11 cellular contexts compared by ENCODE assay signal in the genomic region with DNA sequence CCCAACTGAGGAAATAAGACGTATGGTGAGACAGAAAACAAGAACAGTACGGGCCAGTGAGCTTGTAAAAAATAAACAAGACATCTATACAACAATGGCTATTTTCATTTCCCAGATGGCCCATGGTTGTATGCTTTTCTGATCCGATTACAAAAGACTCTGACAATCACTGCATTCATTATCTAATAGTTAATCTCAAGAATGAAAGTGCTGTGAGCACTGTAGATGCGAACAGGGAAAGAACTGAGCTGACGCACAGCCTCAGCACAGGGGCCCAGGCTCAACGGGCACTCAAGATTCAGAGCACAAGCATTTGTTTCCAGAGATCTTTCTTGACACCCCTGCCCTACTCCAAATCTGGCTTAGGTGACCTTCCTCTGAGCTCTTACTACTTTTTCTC. TPM values are rescaled to one million over a fixed set of nuclear protein-coding genes. Genes with fewer than 3 reads are reported as not detected.
DNase-seq lines count a peak whose midpoint lies in the region; ATAC-seq and TF ChIP-seq lines count a peak whose summit lies in the region.
"Had no signal": no experiment of that assay in that cellular context is flagged by ENCODE, and none has a peak within 500 bp of the region (broad histone marks: within the 10 kb centered on the region; RNA-seq: fewer than 3 reads in every experiment).

No MANE protein-coding gene starts in this region.

- peak overlapping the region; percentile 81 for H3K27ac Mint-ChIP-seq in stimulated activated memory B cell treated with anti-CD40 and anti-IgM and Interleukin-4, amounts not matched to agents 10 μg/mL and 1 μg/mL and 100 μg/mL, for 72 hours
- no peak overlapping the region for H3K27ac Mint-ChIP-seq in activated CD8-positive, alpha-beta T cell treated with anti-CD3 and anti-CD28 coated beads for 36 hours

- DNase-seq in right cardiac atrium (no peak), SHP77 (lab: John Stamatoyannopoulos, UW) (no peak), DMS53 treated with DMSO at 0.1 percent for 48 hours (lab: John Stamatoyannopoulos, UW; ENCODE audit: unreplicated experiment) (no peak)
- DNase-seq in activated CD8-positive, alpha-beta T cell treated with anti-CD3 and anti-CD28 coated beads for 36 hours: no peak
- DNase-seq: activated CD8-positive, alpha-beta memory T cell treated with anti-CD3 and anti-CD28 coated beads, Interleukin-2, amount 50 U/mL, for 48 hours; Kasumi-1; mesendoderm had no signal

- H3K4me1 ChIP-seq in right cardiac atrium (ENCODE audit: control insufficient read depth, insufficient read depth, low read length): peaks cover 22% of the 10 kb centered on the region

- CTCF ChIA-PET in activated CD8-positive, alpha-beta T cell treated with anti-CD3 and anti-CD28 coated beads for 36 hours (lab: Charles Lee): interaction anchor here (0.8 to 1.8 kb wide), 3 partner anchors 17 to 506 kb away, joined by 3 to 5 read pairs (median 3); no protein-coding TSS in a partner anchor

- no peak for TF ChIP-seq CTCF in activated CD8-positive, alpha-beta T cell treated with anti-CD3 and anti-CD28 coated beads for 36 hours (IDR thresholded peaks at IDR 0.05)

- H3K4me3 ChIP-seq in right cardiac atrium (ENCODE audit: low read length): no peak overlapping the region

- POLR2A ChIA-PET in activated CD8-positive, alpha-beta T cell treated with anti-CD3 and anti-CD28 coated beads for 36 hours (lab: Charles Lee): no interaction called here

- H3K9me3 Mint-ChIP-seq in stimulated activated memory B cell treated with anti-CD40 and anti-IgM and Interleukin-4, amounts not matched to agents 10 μg/mL and 1 μg/mL and 100 μg/mL, for 72 hours: peaks cover under 1% of the 10 kb centered on the region
- H3K9me3 Mint-ChIP-seq in activated CD8-positive, alpha-beta T cell treated with anti-CD3 and anti-CD28 coated beads for 36 hours: no peaks in the 10 kb centered on the region

- peaks cover 76% of the 10 kb centered on the region for H3K4me1 Mint-ChIP-seq in stimulated activated memory B cell treated with anti-CD40 and anti-IgM and Interleukin-4, amounts not matched to agents 10 μg/mL and 1 μg/mL and 100 μg/mL, for 72 hours
- peaks cover 43% of the 10 kb centered on the region for H3K4me1 Mint-ChIP-seq in activated CD8-positive, alpha-beta T cell treated with anti-CD3 and anti-CD28 coated beads for 36 hours (ENCODE audit: low read depth)

- no peaks in the 10 kb centered on the region for H3K9me3 ChIP-seq in right cardiac atrium (ENCODE audit: control insufficient read depth, low read length)

- ATAC-seq in GM18868 (IDR thresholded peaks at IDR 0.05; ENCODE audit: unreplicated experiment) (peak; percentile 55), SK-N-SH treated with all-trans-retinoic acid at 6 μM for 48 hours (peak; percentile 73), right cardiac atrium (peak in 1 of 2 donors; percentile 22), HG03095 (IDR thresholded peaks at IDR 0.05; ENCODE audit: unreplicated experiment) (no peak)
- ATAC-seq in stimulated activated memory B cell treated with anti-CD40 and anti-IgM and Interleukin-4, amounts not matched to agents 10 μg/mL and 1 μg/mL and 100 μg/mL, for 72 hours: peak; percentile 60
- ATAC-seq in activated CD8-positive, alpha-beta T cell treated with anti-CD3 and anti-CD28 coated beads for 36 hours: no peak

- H3K27ac ChIP-seq in right cardiac atrium (ENCODE audit: low read length): peak overlapping the region; percentile 87

- H3K4me3 Mint-ChIP-seq in stimulated activated memory B cell treated with anti-CD40 and anti-IgM and Interleukin-4, amounts not matched to agents 10 μg/mL and 1 μg/mL and 100 μg/mL, for 72 hours: peak overlapping the region; percentile 59
- H3K4me3 Mint-ChIP-seq in activated CD8-positive, alpha-beta T cell treated with anti-CD3 and anti-CD28 coated beads for 36 hours: no peak overlapping the region

- 44% methylated on average over 6 of the region's 6 CpGs for WGBS in right cardiac atrium

- no peaks in the 10 kb centered on the region for H3K27me3 ChIP-seq in right cardiac atrium (ENCODE audit: control insufficient read depth, insufficient read depth)

- peaks cover 56% of the 10 kb centered on the region for H3K36me3 Mint-ChIP-seq in stimulated activated memory B cell treated with anti-CD40 and anti-IgM and Interleukin-4, amounts not matched to agents 10 μg/mL and 1 μg/mL and 100 μg/mL, for 72 hours
- H3K36me3 Mint-ChIP-seq in activated CD8-positive, alpha-beta T cell treated with anti-CD3 and anti-CD28 coated beads for 36 hours (ENCODE audit: low read depth): peaks cover 15% of the 10 kb centered on the region

- intact Hi-C loops in right cardiac atrium (cut with DNase I): loop anchor here in 1 of 4 donors (10.0 kb wide), 1 partner anchor 500 kb away; no protein-coding TSS in a partner anchor
- intact Hi-C loops in activated CD8-positive, alpha-beta T cell treated with anti-CD3 and anti-CD28 coated beads for 36 hours (cut with micrococcal nuclease): no loop called here

- H3K27me3 Mint-ChIP-seq in stimulated activated memory B cell treated with anti-CD40 and anti-IgM and Interleukin-4, amounts not matched to agents 10 μg/mL and 1 μg/mL and 100 μg/mL, for 72 hours: no peaks in the 10 kb centered on the region
- no peaks in the 10 kb centered on the region for H3K27me3 Mint-ChIP-seq in activated CD8-positive, alpha-beta T cell treated with anti-CD3 and anti-CD28 coated beads for 36 hours

TF ChIP-seq in SK-N-SH treated with all-trans-retinoic acid at 6 μM for 48 hours, 23 proteins besides CTCF, POLR2A, EP300 and RAD21:
- TF ChIP-seq PPARA (CRISPR knock-in tag; IDR thresholded peaks at IDR 0.05; ENCODE audit: borderline replicate concordance) (no peak), TCF4 (CRISPR knock-in tag; IDR thresholded peaks at IDR 0.05; ENCODE audit: borderline replicate concordance) (0 out of 2 replicates have a peak, but pooled peaks have one; percentile 37)
TF ChIP-seq in SK-N-SH treated with all-trans-retinoic acid at 6 μM for 48 hours: peak in this region for 1.

RNA-seq across cellular contexts. Expression of gene MTMR10, which starts 6.9 kb away (rescaled TPM):
- total RNA-seq in right cardiac atrium: 10 to 100 TPM; 14.8 to 29.5 (median 28.3) TPM
- 12.7 TPM for polyA plus RNA-seq in right cardiac atrium
- total RNA-seq in activated CD8-positive, alpha-beta T cell treated with anti-CD3 and anti-CD28 coated beads for 36 hours: 10 to 100 TPM; 11.3 to 13.2 TPM

Comparison
In these comparisons a context has a peak if more than half of its experiments do, and no peak if none do; other contexts are left out.
1. ATAC-seq: peak in GM18868 (single experiment), SK-N-SH treated with all-trans-retinoic acid at 6 μM for 48 hours (single experiment) and stimulated activated memory B cell treated with anti-CD40 and anti-IgM and Interleukin-4, amounts not matched to agents 10 μg/mL and 1 μg/mL and 100 μg/mL, for 72 hours (single experiment); none in HG03095 (single experiment) and activated CD8-positive, alpha-beta T cell treated with anti-CD3 and anti-CD28 coated beads for 36 hours (single experiment).